8 cellular contexts compared by ENCODE assay signal in the genomic region with DNA sequence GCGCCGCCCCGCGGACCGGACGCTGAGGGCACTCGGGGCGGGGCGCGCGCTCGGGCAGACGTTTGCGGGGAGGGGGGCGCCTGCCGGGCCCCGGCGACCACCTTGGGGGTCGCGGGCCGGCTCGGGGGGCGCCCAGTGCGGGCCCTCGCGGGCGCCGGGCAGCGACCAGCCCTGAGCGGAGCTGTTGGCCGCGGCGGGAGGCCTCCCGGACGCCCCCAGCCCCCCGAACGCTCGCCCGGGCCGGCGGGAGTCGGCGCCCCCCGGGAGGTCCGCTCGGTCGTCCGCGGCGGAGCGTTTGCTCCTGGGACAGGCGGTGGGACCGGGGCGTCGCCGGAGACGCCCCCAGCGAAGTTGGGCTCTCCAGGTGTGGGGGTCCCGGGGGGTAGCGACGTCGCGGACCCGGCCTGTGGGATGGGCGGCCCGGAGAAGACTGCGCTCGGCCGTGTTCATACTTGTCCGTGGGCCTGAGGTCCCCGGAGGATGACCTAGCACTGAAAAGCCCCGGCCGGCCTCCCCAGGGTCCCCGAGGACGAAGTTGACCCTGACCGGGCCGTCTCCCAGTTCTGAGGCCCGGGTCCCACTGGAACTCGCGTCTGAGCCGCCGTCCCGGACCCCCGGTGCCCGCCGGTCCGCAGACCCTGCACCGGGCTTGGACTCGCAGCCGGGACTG. TPM values are rescaled to one million over a fixed set of nuclear protein-coding genes. Genes with fewer than 3 reads are reported as not detected.
DNase-seq lines count a peak whose midpoint lies in the region; ATAC-seq and TF ChIP-seq lines count a peak whose summit lies in the region.

No MANE protein-coding gene starts in this region.

- 1 to 2% methylated on average over 25 to 50 of the region's 90 CpGs for WGBS in GM23248 (ENCODE audit: low coverage in 1 of 2, low lambda C conversion rate in 2 of 2, missing lambda C conversion rate in 2 of 2), 2 experiments
- WGBS in gastroesophageal sphincter (ENCODE audit: low coverage in 1 of 2), 2 donors: 0% methylated on average over 5 of the region's 90 CpGs; no CpG with 5 or more reads in 1 of the 2 donors

- peak overlapping the region; percentile 88 for H3K4me3 ChIP-seq in GM23248
- peak overlapping the region; percentile 67 for H3K4me3 ChIP-seq in WERI-Rb-1 (ENCODE audit: low read depth, low read length)
- peak overlapping the region; percentile 78 to 81 for H3K4me3 ChIP-seq in gastroesophageal sphincter

- H3K27me3 ChIP-seq in GM23248 (replicated peaks; ENCODE audit: insufficient read depth) (no peaks in the 10 kb centered on the region), WERI-Rb-1 (ENCODE audit: insufficient read depth, low read depth, severe bottlenecking) (no peaks in the 10 kb centered on the region), gastroesophageal sphincter (no peaks in the 10 kb centered on the region)

- no peak for DNase-seq in GM23248
- no peak for DNase-seq in WERI-Rb-1
- peak; percentile 66 for DNase-seq in sciatic nerve (ENCODE audit: low spot score)
- DNase-seq in substantia nigra (lab: John Stamatoyannopoulos, UW): no peak
- DNase-seq in amygdala (lab: John Stamatoyannopoulos, UW): no peak
- DNase-seq in dedifferentiated amniotic fluid mesenchymal stem cell (ENCODE audit: extremely low spot score): no peak

- no peaks in the 10 kb centered on the region for H4K20me1 ChIP-seq in GM23248 (ENCODE audit: insufficient read depth)

- peak overlapping the region; percentile 83 for H3K9ac ChIP-seq in GM23248

- no peak overlapping the region for H2AFZ ChIP-seq in GM23248

- intact Hi-C loops in sciatic nerve (cut with DNase I): no loop called here

- no peak for TF ChIP-seq EP300 in gastroesophageal sphincter (IDR thresholded peaks at IDR 0.05)

- H3K27ac ChIP-seq in GM23248 (peak overlapping the region; percentile 64), WERI-Rb-1 (peak overlapping the region; percentile 48), gastroesophageal sphincter (peak overlapping the region; percentile 62 to 87 (median 84)), substantia nigra (ENCODE audit: low read depth, low read length, poor library complexity, severe bottlenecking) (no peak overlapping the region)

- H3K79me2 ChIP-seq in GM23248 (ENCODE audit: insufficient read depth): peaks cover 51% of the 10 kb centered on the region

- in situ Hi-C loops in GM23248 (cut with MboI): no loop called here

- H3K9me2 ChIP-seq in GM23248 (ENCODE audit: insufficient read depth): no peaks in the 10 kb centered on the region

- H3K36me3 ChIP-seq in GM23248 (ENCODE audit: low read depth): no peaks in the 10 kb centered on the region
- peaks cover 40% of the 10 kb centered on the region for H3K36me3 ChIP-seq in WERI-Rb-1
- peaks cover 0 to 12% of the 10 kb centered on the region in 2 donors for H3K36me3 ChIP-seq in gastroesophageal sphincter

- no peaks in the 10 kb centered on the region for H3K9me3 ChIP-seq in GM23248 (ENCODE audit: low read depth)
- H3K9me3 ChIP-seq in WERI-Rb-1 (ENCODE audit: severe bottlenecking): no peaks in the 10 kb centered on the region
- H3K9me3 ChIP-seq in gastroesophageal sphincter: no peaks in the 10 kb centered on the region

- no peak for TF ChIP-seq CTCF in WERI-Rb-1 (IDR thresholded peaks at IDR 0.05; ENCODE audit: low read depth, low read length)
- TF ChIP-seq CTCF in gastroesophageal sphincter (IDR thresholded peaks at IDR 0.05): no peak

- H3K4me2 ChIP-seq in GM23248 (ENCODE audit: unreplicated experiment): peak overlapping the region; percentile 79

- no peak for ATAC-seq in gastroesophageal sphincter
- ATAC-seq in sciatic nerve: no peak
- no peak for ATAC-seq in GM18868 (IDR thresholded peaks at IDR 0.05; ENCODE audit: unreplicated experiment)

- no peak for TF ChIP-seq POLR2A in gastroesophageal sphincter (IDR thresholded peaks at IDR 0.05)

- peaks cover 11% of the 10 kb centered on the region for H3K4me1 ChIP-seq in GM23248 (ENCODE audit: insufficient read depth)
- H3K4me1 ChIP-seq in gastroesophageal sphincter: peaks cover 0 to 73% (median 19%) of the 10 kb centered on the region in 3 donors

- peaks cover 20% of the 10 kb centered on the region for H3F3A ChIP-seq in GM23248 (ENCODE audit: insufficient read depth)

RNA-seq across cellular contexts. Expression of a gene that starts 0.6 kb away (rescaled TPM):
- total RNA-seq in GM23248 (2014; rRNA removed; shearing (Covaris generic)): 64.1 and 66.5 TPM in 2 replicates
- 4.3 and 4.6 TPM in 2 replicates for polyA plus RNA-seq in GM23248 (2016; fragmentation: Nextera tagmentation; extraction: Ambion mirVana)
- 10 to 100 TPM; 56.8 to 80.7 (median 60.9) TPM for total RNA-seq in gastroesophageal sphincter
- 57.2 TPM for total RNA-seq in sciatic nerve

RNA-seq across cellular contexts. Expression of a gene that starts 31.6 kb away (rescaled TPM):
- total RNA-seq in GM23248 (2014; rRNA removed; shearing (Covaris generic)): 2.7 and 4.5 TPM in 2 replicates
- polyA plus RNA-seq in GM23248 (2016; fragmentation: Nextera tagmentation; extraction: Ambion mirVana): 0.29 and 0.41 TPM in 2 replicates
- total RNA-seq in gastroesophageal sphincter: under 1 TPM in 3 of 4 donors, not detected in 1; 0.13 to 0.73 (median 0.49) TPM
- 2.9 TPM for total RNA-seq in sciatic nerve

RNA-seq across cellular contexts. Expression of a gene that starts 32.1 kb away (rescaled TPM):
- 64.5 and 70.4 TPM in 2 replicates for total RNA-seq in GM23248 (2014; rRNA removed; shearing (Covaris generic))
- polyA plus RNA-seq in GM23248 (2016; fragmentation: Nextera tagmentation; extraction: Ambion mirVana): 7.5 and 11.9 TPM in 2 replicates
- total RNA-seq in gastroesophageal sphincter (10 to 100 TPM; 14.9 to 67.2 (median 20.9) TPM), sciatic nerve (131 TPM)

RNA-seq across cellular contexts. Expression of a gene that starts 35.4 kb away (rescaled TPM):
- total RNA-seq in GM23248 (2014; rRNA removed; shearing (Covaris generic)): 27.4 and 38.9 TPM in 2 replicates
- 287 and 290 TPM in 2 replicates for polyA plus RNA-seq in GM23248 (2016; fragmentation: Nextera tagmentation; extraction: Ambion mirVana)
- total RNA-seq in gastroesophageal sphincter (100 to 1,000 TPM in 1 of 4 donors, 10 to 100 TPM in 3; 62.3 to 116 (median 84.1) TPM), sciatic nerve (90.9 TPM)

RNA-seq across cellular contexts. Expression of a gene that starts 42.2 kb away (rescaled TPM):
- 9.4 and 18.5 TPM in 2 replicates for total RNA-seq in GM23248 (2014; rRNA removed; shearing (Covaris generic))
- 3.1 and 4.0 TPM in 2 replicates for polyA plus RNA-seq in GM23248 (2016; fragmentation: Nextera tagmentation; extraction: Ambion mirVana)
- total RNA-seq in gastroesophageal sphincter (10 to 100 TPM; 20.0 to 40.1 (median 24.2) TPM), sciatic nerve (117 TPM)
